Comparison of ENCODE assay signal across 1 cellular context in genomic region chr12:114405199-114405448, GRCh38.
TF ChIP-seq lines count a peak whose summit lies in the region.

No MANE protein-coding gene starts in this region.

TF ChIP-seq in GM23338, 12 proteins besides CTCF, POLR2A, EP300 and RAD21 (continued from another document):
- TF ChIP-seq, protein P1, sequence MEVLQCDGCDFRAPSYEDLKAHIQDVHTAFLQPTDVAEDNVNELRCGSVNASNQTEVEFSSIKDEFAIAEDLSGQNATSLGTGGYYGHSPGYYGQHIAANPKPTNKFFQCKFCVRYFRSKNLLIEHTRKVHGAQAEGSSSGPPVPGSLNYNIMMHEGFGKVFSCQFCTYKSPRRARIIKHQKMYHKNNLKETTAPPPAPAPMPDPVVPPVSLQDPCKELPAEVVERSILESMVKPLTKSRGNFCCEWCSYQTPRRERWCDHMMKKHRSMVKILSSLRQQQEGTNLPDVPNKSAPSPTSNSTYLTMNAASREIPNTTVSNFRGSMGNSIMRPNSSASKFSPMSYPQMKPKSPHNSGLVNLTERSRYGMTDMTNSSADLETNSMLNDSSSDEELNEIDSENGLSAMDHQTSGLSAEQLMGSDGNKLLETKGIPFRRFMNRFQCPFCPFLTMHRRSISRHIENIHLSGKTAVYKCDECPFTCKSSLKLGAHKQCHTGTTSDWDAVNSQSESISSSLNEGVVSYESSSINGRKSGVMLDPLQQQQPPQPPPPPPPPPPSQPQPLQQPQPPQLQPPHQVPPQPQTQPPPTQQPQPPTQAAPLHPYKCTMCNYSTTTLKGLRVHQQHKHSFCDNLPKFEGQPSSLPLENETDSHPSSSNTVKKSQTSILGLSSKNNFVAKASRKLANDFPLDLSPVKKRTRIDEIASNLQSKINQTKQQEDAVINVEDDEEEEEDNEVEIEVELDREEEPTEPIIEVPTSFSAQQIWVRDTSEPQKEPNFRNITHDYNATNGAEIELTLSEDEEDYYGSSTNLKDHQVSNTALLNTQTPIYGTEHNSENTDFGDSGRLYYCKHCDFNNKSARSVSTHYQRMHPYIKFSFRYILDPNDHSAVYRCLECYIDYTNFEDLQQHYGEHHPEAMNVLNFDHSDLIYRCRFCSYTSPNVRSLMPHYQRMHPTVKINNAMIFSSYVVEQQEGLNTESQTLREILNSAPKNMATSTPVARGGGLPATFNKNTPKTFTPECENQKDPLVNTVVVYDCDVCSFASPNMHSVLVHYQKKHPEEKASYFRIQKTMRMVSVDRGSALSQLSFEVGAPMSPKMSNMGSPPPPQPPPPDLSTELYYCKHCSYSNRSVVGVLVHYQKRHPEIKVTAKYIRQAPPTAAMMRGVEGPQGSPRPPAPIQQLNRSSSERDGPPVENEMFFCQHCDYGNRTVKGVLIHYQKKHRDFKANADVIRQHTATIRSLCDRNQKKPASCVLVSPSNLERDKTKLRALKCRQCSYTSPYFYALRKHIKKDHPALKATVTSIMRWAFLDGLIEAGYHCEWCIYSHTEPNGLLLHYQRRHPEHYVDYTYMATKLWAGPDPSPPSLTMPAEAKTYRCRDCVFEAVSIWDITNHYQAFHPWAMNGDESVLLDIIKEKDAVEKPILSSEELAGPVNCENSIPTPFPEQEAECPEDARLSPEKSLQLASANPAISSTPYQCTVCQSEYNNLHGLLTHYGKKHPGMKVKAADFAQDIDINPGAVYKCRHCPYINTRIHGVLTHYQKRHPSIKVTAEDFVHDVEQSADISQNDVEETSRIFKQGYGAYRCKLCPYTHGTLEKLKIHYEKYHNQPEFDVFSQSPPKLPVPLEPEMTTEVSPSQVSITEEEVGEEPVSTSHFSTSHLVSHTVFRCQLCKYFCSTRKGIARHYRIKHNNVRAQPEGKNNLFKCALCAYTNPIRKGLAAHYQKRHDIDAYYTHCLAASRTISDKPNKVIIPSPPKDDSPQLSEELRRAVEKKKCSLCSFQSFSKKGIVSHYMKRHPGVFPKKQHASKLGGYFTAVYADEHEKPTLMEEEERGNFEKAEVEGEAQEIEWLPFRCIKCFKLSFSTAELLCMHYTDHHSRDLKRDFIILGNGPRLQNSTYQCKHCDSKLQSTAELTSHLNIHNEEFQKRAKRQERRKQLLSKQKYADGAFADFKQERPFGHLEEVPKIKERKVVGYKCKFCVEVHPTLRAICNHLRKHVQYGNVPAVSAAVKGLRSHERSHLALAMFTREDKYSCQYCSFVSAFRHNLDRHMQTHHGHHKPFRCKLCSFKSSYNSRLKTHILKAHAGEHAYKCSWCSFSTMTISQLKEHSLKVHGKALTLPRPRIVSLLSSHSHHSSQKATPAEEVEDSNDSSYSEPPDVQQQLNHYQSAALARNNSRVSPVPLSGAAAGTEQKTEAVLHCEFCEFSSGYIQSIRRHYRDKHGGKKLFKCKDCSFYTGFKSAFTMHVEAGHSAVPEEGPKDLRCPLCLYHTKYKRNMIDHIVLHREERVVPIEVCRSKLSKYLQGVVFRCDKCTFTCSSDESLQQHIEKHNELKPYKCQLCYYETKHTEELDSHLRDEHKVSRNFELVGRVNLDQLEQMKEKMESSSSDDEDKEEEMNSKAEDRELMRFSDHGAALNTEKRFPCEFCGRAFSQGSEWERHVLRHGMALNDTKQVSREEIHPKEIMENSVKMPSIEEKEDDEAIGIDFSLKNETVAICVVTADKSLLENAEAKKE (CRISPR knock-in tag; IDR thresholded peaks at IDR 0.05): no peak
- TF ChIP-seq EZH2phosphoT487 (IDR thresholded peaks at IDR 0.05; ENCODE audit: unreplicated experiment): no peak
- TF ChIP-seq, protein P2, sequence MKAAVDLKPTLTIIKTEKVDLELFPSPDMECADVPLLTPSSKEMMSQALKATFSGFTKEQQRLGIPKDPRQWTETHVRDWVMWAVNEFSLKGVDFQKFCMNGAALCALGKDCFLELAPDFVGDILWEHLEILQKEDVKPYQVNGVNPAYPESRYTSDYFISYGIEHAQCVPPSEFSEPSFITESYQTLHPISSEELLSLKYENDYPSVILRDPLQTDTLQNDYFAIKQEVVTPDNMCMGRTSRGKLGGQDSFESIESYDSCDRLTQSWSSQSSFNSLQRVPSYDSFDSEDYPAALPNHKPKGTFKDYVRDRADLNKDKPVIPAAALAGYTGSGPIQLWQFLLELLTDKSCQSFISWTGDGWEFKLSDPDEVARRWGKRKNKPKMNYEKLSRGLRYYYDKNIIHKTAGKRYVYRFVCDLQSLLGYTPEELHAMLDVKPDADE (IDR thresholded peaks at IDR 0.05): no peak
